In genomic region chr7:5406957-5407930, GRCh38 we compare ENCODE assay signal across 15 cellular contexts. TPM values are rescaled to one million over a fixed set of nuclear protein-coding genes. Genes with fewer than 3 reads are reported as not detected.
DNase-seq lines count a peak whose midpoint lies in the region; ATAC-seq and TF ChIP-seq lines count a peak whose summit lies in the region.
"Had no signal": no experiment of that assay in that cellular context is flagged by ENCODE, and none has a peak within 500 bp of the region (broad histone marks: within the 10 kb centered on the region; RNA-seq: fewer than 3 reads in every experiment).

No MANE protein-coding gene starts in this region.

- ATAC-seq in HG03460 (IDR thresholded peaks at IDR 0.05; ENCODE audit: unreplicated experiment) = no peak
- ATAC-seq: PC-3 had no signal

- H3K4me3 Mint-ChIP-seq in endodermal cell (peak overlapping the region; percentile 36), nephron (no peak overlapping the region)
- H3K4me3 Mint-ChIP-seq in activated CD4-positive, alpha-beta T cell treated with anti-CD3 and anti-CD28 coated beads, Interleukin-2, amount 10 ng/mL, durations not matched to agents 24 days and 14 days = no peak overlapping the region
- H3K4me3 Mint-ChIP-seq: B cell; stimulated activated naive CD8-positive, alpha-beta T cell treated with anti-CD3 and anti-CD28 coated beads, Interleukin-15, Interleukin-2, amounts not matched to agents 100 ng/mL and 50 ng/mL, for 24 hours had no signal

- H3K9ac ChIP-seq in endodermal cell (ENCODE audit: extremely low read depth, low read length, poor library complexity, severe bottlenecking) = peak overlapping the region; percentile 21

- H3K9me3 ChIP-seq in A673 (ENCODE audit: low read depth, low read length, poor library complexity, severe bottlenecking) (no peaks in the 10 kb centered on the region), endodermal cell (ENCODE audit: control insufficient read depth, low read length) (peaks cover 5% of the 10 kb centered on the region)

- H3K4me3 ChIP-seq in A673 (ENCODE audit: low read depth, low read length, poor library complexity, severe bottlenecking) (no peak overlapping the region), endodermal cell (ENCODE audit: low read length) (peak overlapping the region; percentile 76)

- H3K4me1 ChIP-seq in A673 (ENCODE audit: insufficient read depth, low read length, poor library complexity, severe bottlenecking) (peaks cover 13% of the 10 kb centered on the region), endodermal cell (ENCODE audit: control insufficient read depth, insufficient read depth, low read length) (peaks cover 4% of the 10 kb centered on the region)

- 29 to 50% methylated on average over 16 to 23 of the region's 24 CpGs for WGBS in endodermal cell (ENCODE audit: insufficient coverage in 1 of 2, insufficient read length in 1 of 2), 2 experiments

- H3K9me3 Mint-ChIP-seq in endodermal cell (peaks cover 10% of the 10 kb centered on the region), nephron (peaks cover 4% of the 10 kb centered on the region)
- H3K9me3 Mint-ChIP-seq in activated CD4-positive, alpha-beta T cell treated with anti-CD3 and anti-CD28 coated beads, Interleukin-2, amount 10 ng/mL, durations not matched to agents 24 days and 14 days = no peaks in the 10 kb centered on the region
- H3K9me3 Mint-ChIP-seq: stimulated activated naive CD8-positive, alpha-beta T cell treated with anti-CD3 and anti-CD28 coated beads, Interleukin-15, Interleukin-2, amounts not matched to agents 100 ng/mL and 50 ng/mL, for 24 hours had no signal

- POLR2A ChIA-PET in A673 (lab: Charles Lee; ENCODE audit: low non-redundant PET) = no interaction called here

- CTCF ChIA-PET in A673 (lab: Charles Lee) = interaction anchor here (0.5 kb wide), 1 partner anchor 14 kb away, joined by 4 read pairs; no protein-coding TSS in a partner anchor

- DNase-seq in A673 (ENCODE audit: low spot score) (peak; percentile 47), HuH-7 (ENCODE audit: low spot score) (peak; percentile 11), endodermal cell (peak; percentile 96), HCEC 1CT (no peak), activated gamma-delta T cell treated with Interleukin-2 at 50 U/mL for 16 hours (no peak)
- DNase-seq in activated CD4-positive, alpha-beta T cell treated with anti-CD3 and anti-CD28 coated beads, Interleukin-2, amount 10 ng/mL, durations not matched to agents 24 days and 14 days = no peak
- DNase-seq: kidney; NCI-H1436 treated with DMSO at 0.1 percent for 48 hours; occipital lobe; PC-3; stimulated activated CD4-positive, alpha-beta T cell treated with anti-CD3 and anti-CD28 coated beads, Interleukin-4, amount 100 ng/mL, for 1 hour had no signal

- H3K27ac Mint-ChIP-seq in endodermal cell (peak overlapping the region; percentile 87), nephron (peak overlapping the region; percentile 26 to 80 (median 58))
- no peak overlapping the region for H3K27ac Mint-ChIP-seq in activated CD4-positive, alpha-beta T cell treated with anti-CD3 and anti-CD28 coated beads, Interleukin-2, amount 10 ng/mL, durations not matched to agents 24 days and 14 days
- H3K27ac Mint-ChIP-seq: B cell; stimulated activated naive CD8-positive, alpha-beta T cell treated with anti-CD3 and anti-CD28 coated beads, Interleukin-15, Interleukin-2, amounts not matched to agents 100 ng/mL and 50 ng/mL, for 24 hours had no signal

- H3K36me3 Mint-ChIP-seq in endodermal cell (ENCODE audit: low read depth) (peaks cover 41% of the 10 kb centered on the region), nephron (ENCODE audit: low read depth) (peaks cover 69% of the 10 kb centered on the region)
- no peaks in the 10 kb centered on the region for H3K36me3 Mint-ChIP-seq in activated CD4-positive, alpha-beta T cell treated with anti-CD3 and anti-CD28 coated beads, Interleukin-2, amount 10 ng/mL, durations not matched to agents 24 days and 14 days (ENCODE audit: low read depth)

- H3K4me1 Mint-ChIP-seq in endodermal cell = peaks cover 19% of the 10 kb centered on the region
- H3K4me1 Mint-ChIP-seq in nephron = peaks cover 11% of the 10 kb centered on the region
- H3K4me1 Mint-ChIP-seq in activated CD4-positive, alpha-beta T cell treated with anti-CD3 and anti-CD28 coated beads, Interleukin-2, amount 10 ng/mL, durations not matched to agents 24 days and 14 days = no peaks in the 10 kb centered on the region
- H3K4me1 Mint-ChIP-seq: B cell had no signal

- H3K27ac ChIP-seq in A673 (ENCODE audit: low read depth, low read length, poor library complexity, severe bottlenecking) (peak overlapping the region; percentile 25), endodermal cell (ENCODE audit: low read depth, low read length) (peak overlapping the region; percentile 31)

- intact Hi-C loops in A673 (cut with micrococcal nuclease; ENCODE audit: unreplicated experiment) = no loop called here
- intact Hi-C loops in activated CD4-positive, alpha-beta T cell treated with anti-CD3 and anti-CD28 coated beads, Interleukin-2, amount 10 ng/mL, durations not matched to agents 24 days and 14 days (cut with micrococcal nuclease) = no loop called here

- H3K27me3 Mint-ChIP-seq in endodermal cell (ENCODE audit: insufficient read depth) = no peaks in the 10 kb centered on the region
- H3K27me3 Mint-ChIP-seq in nephron (ENCODE audit: low read depth) = no peaks in the 10 kb centered on the region
- peaks cover 22% of the 10 kb centered on the region for H3K27me3 Mint-ChIP-seq in activated CD4-positive, alpha-beta T cell treated with anti-CD3 and anti-CD28 coated beads, Interleukin-2, amount 10 ng/mL, durations not matched to agents 24 days and 14 days

- H3K27me3 ChIP-seq in A673 (replicated peaks; ENCODE audit: insufficient read depth, low read depth, low read length, poor library complexity) (no peaks in the 10 kb centered on the region), endodermal cell (ENCODE audit: control insufficient read depth, insufficient read depth, low read length, poor library complexity, severe bottlenecking) (no peaks in the 10 kb centered on the region)

- BruUV-seq in A673 (replicated peaks; lab: Mats Ljungman, UMichigan) = no TSS peak

- no peak for TF ChIP-seq CTCF in A673 (conservative IDR thresholded peaks at IDR 0.05; ENCODE audit: low read depth, low read length)
- TF ChIP-seq CTCF in endodermal cell (conservative IDR thresholded peaks at IDR 0.05) = peak; percentile 52
- no peak for TF ChIP-seq CTCF in nephron (IDR thresholded peaks at IDR 0.05; ENCODE audit: unreplicated experiment in 3 of 3)

- H3K36me3 ChIP-seq in A673 (ENCODE audit: insufficient read depth, low read length, poor library complexity, severe bottlenecking) = peaks cover 8% of the 10 kb centered on the region
- peaks cover 53% of the 10 kb centered on the region for H3K36me3 ChIP-seq in endodermal cell (ENCODE audit: control insufficient read depth, insufficient read depth, low read length)

RNA-seq across cellular contexts. Expression of gene TNRC18, which starts 16.4 kb away (rescaled TPM):
- total RNA-seq in A673 (2021) (91.7 and 97.2 TPM in 2 replicates), endodermal cell (100 to 1,000 TPM; 103 to 136 TPM)
- 48.8 TPM for polyA plus RNA-seq in endodermal cell (2013, experiment 1 of 2)
- 55.8 TPM for polyA plus RNA-seq in endodermal cell (2013, experiment 2 of 2)
- total RNA-seq in activated CD4-positive, alpha-beta T cell treated with anti-CD3 and anti-CD28 coated beads, Interleukin-2, amount 10 ng/mL, durations not matched to agents 24 days and 14 days = 40.0 and 43.3 TPM in 2 replicates

Comparison
In these comparisons a context has a peak if more than half of its experiments do, and no peak if none do; other contexts are left out.
1. DNase-seq: peak in A673 (single experiment), HuH-7 (single experiment) and endodermal cell (single experiment); none in activated CD4-positive, alpha-beta T cell treated with anti-CD3 and anti-CD28 coated beads, Interleukin-2, amount 10 ng/mL, durations not matched to agents 24 days and 14 days (single experiment), HCEC 1CT (single experiment) and activated gamma-delta T cell treated with Interleukin-2 at 50 U/mL for 16 hours (single experiment).